Comparison of ENCODE assay signal across 15 cellular contexts in genomic region chr10:24153016-24153415, GRCh38.
"Had no signal": no experiment of that assay in that cellular context is flagged by ENCODE, and none has a peak within 500 bp of the region (broad histone marks: within the 10 kb centered on the region; RNA-seq: fewer than 3 reads in every experiment).

No MANE protein-coding gene starts in this region.

- H3K9me3 ChIP-seq: thoracic aorta, upper lobe of right lung had no signal

- DNase-seq: activated CD4-positive, alpha-beta T cell treated with anti-CD3 and anti-CD28 coated beads for 1 hour; activated CD4-positive, alpha-beta T cell treated with anti-CD3 and anti-CD28 coated beads, Interleukin-2, amount 50 U/mL, for 48 hours; activated effector memory CD4-positive, alpha-beta T cell treated with Interleukin-2 at 50 U/mL for 16 hours; activated T-cell treated with anti-CD3 and anti-CD28 coated beads, Interleukin-2, amount 50 U/mL, for 1 hour; amniotic stem cell; cerebellar nuclear complex; dermis blood vessel endothelial cell; effector memory CD8-positive, alpha-beta T cell; left ventricle myocardium superior; stimulated activated CD4-positive, alpha-beta T cell treated with anti-CD3 and anti-CD28 coated beads, Interleukin-12 subunit alpha, Interleukin-12 subunit beta, amount 100 ng/mL, for 4 hours; upper lobe of right lung had no signal

- H3K4me1 ChIP-seq: upper lobe of right lung had no signal

- ATAC-seq: effector memory CD8-positive, alpha-beta T cell; left ventricle myocardium superior; sciatic nerve; stimulated activated effector memory CD8-positive, alpha-beta T cell treated with anti-CD3 and anti-CD28 coated beads, Interleukin-12 subunit alpha, Interleukin-12 subunit beta, amount 100 ng/mL, for 72 hours; upper lobe of right lung had no signal

- H3K27me3 ChIP-seq: upper lobe of right lung had no signal

- H3K36me3 ChIP-seq: thoracic aorta, upper lobe of right lung had no signal

- H3K27ac ChIP-seq: epithelial cell of prostate, thoracic aorta, upper lobe of right lung had no signal

- H3K4me3 ChIP-seq: thoracic aorta, upper lobe of right lung had no signal
